Comparison of ENCODE assay signal across 18 cellular contexts in genomic region chr10:497898-498451, GRCh38.
"Had no signal": no experiment of that assay in that cellular context is flagged by ENCODE, and none has a peak within 500 bp of the region (broad histone marks: within the 10 kb centered on the region; RNA-seq: fewer than 3 reads in every experiment).

No MANE protein-coding gene starts in this region.

- H3K9me3 ChIP-seq: ascending aorta, left lung, neutrophil had no signal

- H3K4me3 ChIP-seq: ascending aorta, dorsolateral prefrontal cortex, left lung had no signal

- H3K27me3 ChIP-seq: ascending aorta, dorsolateral prefrontal cortex, left lung had no signal

- FAIRE-seq: urothelium cell line had no signal

- H3K27ac Mint-ChIP-seq: activated CD8-positive, alpha-beta T cell treated with anti-CD3 and anti-CD28 coated beads, Interleukin-2, amount 10 ng/mL, durations not matched to agents 7 days and 5 days; activated naive CD8-positive, alpha-beta T cell treated with anti-CD3 and anti-CD28 coated beads, Interleukin-2, amount 50 U/mL, for 24 hours; T-helper 1 cell treated with Interleukin-12 subunit alpha and Interleukin-12 subunit beta and Interleukin-4 antibody, amounts not matched to agents 30 μg/mL and 1 μg/mL, for 36 hours had no signal

- ATAC-seq: activated CD8-positive, alpha-beta T cell treated with anti-CD3 and anti-CD28 coated beads, Interleukin-2, amount 10 ng/mL, durations not matched to agents 7 days and 5 days; activated naive CD8-positive, alpha-beta T cell treated with anti-CD3 and anti-CD28 coated beads, Interleukin-2, amount 50 U/mL, for 24 hours; stimulated activated naive CD8-positive, alpha-beta T cell treated with anti-CD3 and anti-CD28 coated beads, Interleukin-15, Interleukin-2, amounts not matched to agents 100 U/mL and 50 U/mL, for 24 hours had no signal

- H3K4me1 Mint-ChIP-seq: naive B cell had no signal

- H3K4me3 Mint-ChIP-seq: activated CD8-positive, alpha-beta T cell treated with anti-CD3 and anti-CD28 coated beads, Interleukin-2, amount 10 ng/mL, durations not matched to agents 7 days and 5 days; activated naive CD8-positive, alpha-beta T cell treated with anti-CD3 and anti-CD28 coated beads, Interleukin-2, amount 50 U/mL, for 24 hours; naive B cell; T-helper 1 cell treated with Interleukin-12 subunit alpha and Interleukin-12 subunit beta and Interleukin-4 antibody, amounts not matched to agents 30 μg/mL and 1 μg/mL, for 36 hours had no signal

- H3K9me3 Mint-ChIP-seq: activated naive CD8-positive, alpha-beta T cell treated with anti-CD3 and anti-CD28 coated beads, Interleukin-2, amount 50 U/mL, for 24 hours; T-helper 1 cell treated with Interleukin-12 subunit alpha and Interleukin-12 subunit beta and Interleukin-4 antibody, amounts not matched to agents 30 μg/mL and 1 μg/mL, for 36 hours had no signal

- DNase-seq: activated CD4-positive, alpha-beta T cell treated with anti-CD3 and anti-CD28 coated beads for 48 hours; activated CD8-positive, alpha-beta memory T cell treated with anti-CD3 and anti-CD28 coated beads, Interleukin-2, amount 50 U/mL, for 48 hours; activated CD8-positive, alpha-beta T cell treated with anti-CD3 and anti-CD28 coated beads, Interleukin-2, amount 10 ng/mL, durations not matched to agents 7 days and 5 days; activated naive CD4-positive, alpha-beta T cell treated with Interleukin-2 at 50 U/mL for 16 hours; activated naive CD8-positive, alpha-beta T cell treated with anti-CD3 and anti-CD28 coated beads, Interleukin-2, amount 50 U/mL, for 24 hours; foreskin fibroblast; islet precursor cell; left lung; midbrain; naive B cell; stimulated activated CD4-positive, alpha-beta T cell treated with anti-CD3 and anti-CD28 coated beads, Interleukin-2, amount 100 ng/mL, for 48 hours; stimulated activated naive CD8-positive, alpha-beta T cell treated with anti-CD3 and anti-CD28 coated beads, Interleukin-15, Interleukin-2, amounts not matched to agents 100 U/mL and 50 U/mL, for 24 hours had no signal

- H3K27ac ChIP-seq: ascending aorta, left lung, neutrophil had no signal

- H3K36me3 Mint-ChIP-seq: naive B cell had no signal

- H3K27me3 Mint-ChIP-seq: progenitor cell of endocrine pancreas had no signal

- H3K36me3 ChIP-seq: ascending aorta, left lung, neutrophil had no signal
